In the genomic region with DNA sequence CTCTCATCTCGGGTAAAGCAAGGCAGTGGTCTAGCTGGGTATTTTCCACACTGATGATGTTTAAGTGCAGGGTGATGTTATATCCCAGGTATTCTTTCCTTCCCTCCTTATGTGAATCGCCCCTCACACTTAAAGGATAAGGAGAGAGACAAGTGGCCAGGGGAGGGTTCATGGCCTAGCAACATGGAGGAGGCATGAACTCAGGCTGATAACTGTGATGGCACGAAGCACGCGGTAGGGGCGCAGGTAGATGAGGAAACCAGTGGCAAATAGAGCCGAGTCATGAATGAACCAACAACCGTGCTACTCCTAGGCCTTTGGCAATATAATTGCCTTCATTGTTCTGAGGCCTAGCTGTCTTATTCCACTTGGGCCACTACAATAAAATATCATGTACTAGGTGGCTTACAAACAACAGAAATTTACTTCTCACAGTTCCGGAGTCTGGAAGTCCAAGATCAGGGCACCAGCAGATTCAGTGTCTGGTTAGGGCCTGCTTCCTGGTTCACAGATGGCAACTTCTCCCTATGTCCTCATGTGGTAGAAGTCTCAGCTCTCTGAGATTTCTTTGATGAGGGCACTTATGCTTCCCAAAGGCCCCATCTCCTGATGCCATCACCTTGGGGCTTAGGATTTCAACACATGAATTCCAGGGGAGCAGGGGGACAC, we compare ENCODE assay signal across 2 cellular contexts.
TF ChIP-seq lines count a peak whose summit lies in the region.

No MANE protein-coding gene starts in this region.

TF ChIP-seq in H1, 55 proteins besides CTCF, POLR2A, EP300 and RAD21:
- TF ChIP-seq, protein P1, sequence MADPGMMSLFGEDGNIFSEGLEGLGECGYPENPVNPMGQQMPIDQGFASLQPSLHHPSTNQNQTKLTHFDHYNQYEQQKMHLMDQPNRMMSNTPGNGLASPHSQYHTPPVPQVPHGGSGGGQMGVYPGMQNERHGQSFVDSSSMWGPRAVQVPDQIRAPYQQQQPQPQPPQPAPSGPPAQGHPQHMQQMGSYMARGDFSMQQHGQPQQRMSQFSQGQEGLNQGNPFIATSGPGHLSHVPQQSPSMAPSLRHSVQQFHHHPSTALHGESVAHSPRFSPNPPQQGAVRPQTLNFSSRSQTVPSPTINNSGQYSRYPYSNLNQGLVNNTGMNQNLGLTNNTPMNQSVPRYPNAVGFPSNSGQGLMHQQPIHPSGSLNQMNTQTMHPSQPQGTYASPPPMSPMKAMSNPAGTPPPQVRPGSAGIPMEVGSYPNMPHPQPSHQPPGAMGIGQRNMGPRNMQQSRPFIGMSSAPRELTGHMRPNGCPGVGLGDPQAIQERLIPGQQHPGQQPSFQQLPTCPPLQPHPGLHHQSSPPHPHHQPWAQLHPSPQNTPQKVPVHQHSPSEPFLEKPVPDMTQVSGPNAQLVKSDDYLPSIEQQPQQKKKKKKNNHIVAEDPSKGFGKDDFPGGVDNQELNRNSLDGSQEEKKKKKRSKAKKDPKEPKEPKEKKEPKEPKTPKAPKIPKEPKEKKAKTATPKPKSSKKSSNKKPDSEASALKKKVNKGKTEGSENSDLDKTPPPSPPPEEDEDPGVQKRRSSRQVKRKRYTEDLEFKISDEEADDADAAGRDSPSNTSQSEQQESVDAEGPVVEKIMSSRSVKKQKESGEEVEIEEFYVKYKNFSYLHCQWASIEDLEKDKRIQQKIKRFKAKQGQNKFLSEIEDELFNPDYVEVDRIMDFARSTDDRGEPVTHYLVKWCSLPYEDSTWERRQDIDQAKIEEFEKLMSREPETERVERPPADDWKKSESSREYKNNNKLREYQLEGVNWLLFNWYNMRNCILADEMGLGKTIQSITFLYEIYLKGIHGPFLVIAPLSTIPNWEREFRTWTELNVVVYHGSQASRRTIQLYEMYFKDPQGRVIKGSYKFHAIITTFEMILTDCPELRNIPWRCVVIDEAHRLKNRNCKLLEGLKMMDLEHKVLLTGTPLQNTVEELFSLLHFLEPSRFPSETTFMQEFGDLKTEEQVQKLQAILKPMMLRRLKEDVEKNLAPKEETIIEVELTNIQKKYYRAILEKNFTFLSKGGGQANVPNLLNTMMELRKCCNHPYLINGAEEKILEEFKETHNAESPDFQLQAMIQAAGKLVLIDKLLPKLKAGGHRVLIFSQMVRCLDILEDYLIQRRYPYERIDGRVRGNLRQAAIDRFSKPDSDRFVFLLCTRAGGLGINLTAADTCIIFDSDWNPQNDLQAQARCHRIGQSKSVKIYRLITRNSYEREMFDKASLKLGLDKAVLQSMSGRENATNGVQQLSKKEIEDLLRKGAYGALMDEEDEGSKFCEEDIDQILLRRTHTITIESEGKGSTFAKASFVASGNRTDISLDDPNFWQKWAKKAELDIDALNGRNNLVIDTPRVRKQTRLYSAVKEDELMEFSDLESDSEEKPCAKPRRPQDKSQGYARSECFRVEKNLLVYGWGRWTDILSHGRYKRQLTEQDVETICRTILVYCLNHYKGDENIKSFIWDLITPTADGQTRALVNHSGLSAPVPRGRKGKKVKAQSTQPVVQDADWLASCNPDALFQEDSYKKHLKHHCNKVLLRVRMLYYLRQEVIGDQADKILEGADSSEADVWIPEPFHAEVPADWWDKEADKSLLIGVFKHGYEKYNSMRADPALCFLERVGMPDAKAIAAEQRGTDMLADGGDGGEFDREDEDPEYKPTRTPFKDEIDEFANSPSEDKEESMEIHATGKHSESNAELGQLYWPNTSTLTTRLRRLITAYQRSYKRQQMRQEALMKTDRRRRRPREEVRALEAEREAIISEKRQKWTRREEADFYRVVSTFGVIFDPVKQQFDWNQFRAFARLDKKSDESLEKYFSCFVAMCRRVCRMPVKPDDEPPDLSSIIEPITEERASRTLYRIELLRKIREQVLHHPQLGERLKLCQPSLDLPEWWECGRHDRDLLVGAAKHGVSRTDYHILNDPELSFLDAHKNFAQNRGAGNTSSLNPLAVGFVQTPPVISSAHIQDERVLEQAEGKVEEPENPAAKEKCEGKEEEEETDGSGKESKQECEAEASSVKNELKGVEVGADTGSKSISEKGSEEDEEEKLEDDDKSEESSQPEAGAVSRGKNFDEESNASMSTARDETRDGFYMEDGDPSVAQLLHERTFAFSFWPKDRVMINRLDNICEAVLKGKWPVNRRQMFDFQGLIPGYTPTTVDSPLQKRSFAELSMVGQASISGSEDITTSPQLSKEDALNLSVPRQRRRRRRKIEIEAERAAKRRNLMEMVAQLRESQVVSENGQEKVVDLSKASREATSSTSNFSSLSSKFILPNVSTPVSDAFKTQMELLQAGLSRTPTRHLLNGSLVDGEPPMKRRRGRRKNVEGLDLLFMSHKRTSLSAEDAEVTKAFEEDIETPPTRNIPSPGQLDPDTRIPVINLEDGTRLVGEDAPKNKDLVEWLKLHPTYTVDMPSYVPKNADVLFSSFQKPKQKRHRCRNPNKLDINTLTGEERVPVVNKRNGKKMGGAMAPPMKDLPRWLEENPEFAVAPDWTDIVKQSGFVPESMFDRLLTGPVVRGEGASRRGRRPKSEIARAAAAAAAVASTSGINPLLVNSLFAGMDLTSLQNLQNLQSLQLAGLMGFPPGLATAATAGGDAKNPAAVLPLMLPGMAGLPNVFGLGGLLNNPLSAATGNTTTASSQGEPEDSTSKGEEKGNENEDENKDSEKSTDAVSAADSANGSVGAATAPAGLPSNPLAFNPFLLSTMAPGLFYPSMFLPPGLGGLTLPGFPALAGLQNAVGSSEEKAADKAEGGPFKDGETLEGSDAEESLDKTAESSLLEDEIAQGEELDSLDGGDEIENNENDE (IDR thresholded peaks at IDR 0.05; ENCODE audit: insufficient replicate concordance, low read length), result no peak
- TF ChIP-seq, protein P2, sequence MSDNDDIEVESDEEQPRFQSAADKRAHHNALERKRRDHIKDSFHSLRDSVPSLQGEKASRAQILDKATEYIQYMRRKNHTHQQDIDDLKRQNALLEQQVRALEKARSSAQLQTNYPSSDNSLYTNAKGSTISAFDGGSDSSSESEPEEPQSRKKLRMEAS (IDR thresholded peaks at IDR 0.05), result no peak
- no peak for TF ChIP-seq HDAC2 (IDR thresholded peaks at IDR 0.05; ENCODE audit: borderline replicate concordance in 1 of 2, low read depth in 2 of 2, low read length in 2 of 2)
- TF ChIP-seq PHF8 (conservative IDR thresholded peaks at IDR 0.05; ENCODE audit: low read depth, low read length), result no peak
- TF ChIP-seq JUN (IDR thresholded peaks at IDR 0.05; ENCODE audit: low read depth, low read length), result no peak
- TF ChIP-seq SP1 (IDR thresholded peaks at IDR 0.05; ENCODE audit: low read depth, low read length), result no peak
- no peak for TF ChIP-seq TAF1 (IDR thresholded peaks at IDR 0.05; ENCODE audit: low read depth, low read length)
- no peak for TF ChIP-seq EZH2 (IDR thresholded peaks at IDR 0.05; ENCODE audit: low read depth, low read length, severe bottlenecking)
- TF ChIP-seq CHD2 (IDR thresholded peaks at IDR 0.05; ENCODE audit: low read length), result no peak
- no peak for TF ChIP-seq MAFK (IDR thresholded peaks at IDR 0.05; ENCODE audit: low read depth, low read length)
- no peak for TF ChIP-seq BCL11A (IDR thresholded peaks at IDR 0.05; ENCODE audit: low read depth in 2 of 2, low read length in 2 of 2)
- no peak for TF ChIP-seq EGR1 (IDR thresholded peaks at IDR 0.05; ENCODE audit: borderline replicate concordance, low read depth, low read length)
- TF ChIP-seq SP4 (IDR thresholded peaks at IDR 0.05; ENCODE audit: low read length), result no peak
- no peak for TF ChIP-seq KDM1A (IDR thresholded peaks at IDR 0.05; ENCODE audit: borderline replicate concordance, low read length)
- no peak for TF ChIP-seq RXRA (IDR thresholded peaks at IDR 0.05; ENCODE audit: insufficient read depth, low read depth, low read length)
- no peak for TF ChIP-seq RBBP5 (IDR thresholded peaks at IDR 0.05; ENCODE audit: borderline replicate concordance, low read depth, low read length)
- TF ChIP-seq GTF2F1 (IDR thresholded peaks at IDR 0.05; ENCODE audit: borderline replicate concordance, low read depth, low read length), result no peak
- no peak for TF ChIP-seq CREB1 (IDR thresholded peaks at IDR 0.05)
- no peak for TF ChIP-seq POLR2AphosphoS5 (IDR thresholded peaks at IDR 0.05; ENCODE audit: low read depth, low read length)

TF ChIP-seq in HEK293T, 16 proteins besides CTCF, POLR2A, EP300 and RAD21:
- TF ChIP-seq, protein P3, sequence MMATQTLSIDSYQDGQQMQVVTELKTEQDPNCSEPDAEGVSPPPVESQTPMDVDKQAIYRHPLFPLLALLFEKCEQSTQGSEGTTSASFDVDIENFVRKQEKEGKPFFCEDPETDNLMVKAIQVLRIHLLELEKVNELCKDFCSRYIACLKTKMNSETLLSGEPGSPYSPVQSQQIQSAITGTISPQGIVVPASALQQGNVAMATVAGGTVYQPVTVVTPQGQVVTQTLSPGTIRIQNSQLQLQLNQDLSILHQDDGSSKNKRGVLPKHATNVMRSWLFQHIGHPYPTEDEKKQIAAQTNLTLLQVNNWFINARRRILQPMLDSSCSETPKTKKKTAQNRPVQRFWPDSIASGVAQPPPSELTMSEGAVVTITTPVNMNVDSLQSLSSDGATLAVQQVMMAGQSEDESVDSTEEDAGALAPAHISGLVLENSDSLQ (IDR thresholded peaks at IDR 0.05), result no peak
- TF ChIP-seq NFRKB (IDR thresholded peaks at IDR 0.05) (no peak), CTBP1 (IDR thresholded peaks at IDR 0.05; ENCODE audit: borderline replicate concordance) (no peak), ARNT (IDR thresholded peaks at IDR 0.05) (no peak), FOXM1 (IDR thresholded peaks at IDR 0.05; ENCODE audit: borderline replicate concordance) (no peak), ELF4 (IDR thresholded peaks at IDR 0.05) (no peak), L3MBTL2 (conservative IDR thresholded peaks at IDR 0.05) (no peak), LEF1 (IDR thresholded peaks at IDR 0.05; ENCODE audit: borderline replicate concordance) (no peak), FOXK2 (IDR thresholded peaks at IDR 0.05) (no peak), ZNF384 (IDR thresholded peaks at IDR 0.05) (no peak), SP1 (IDR thresholded peaks at IDR 0.05) (no peak), BHLHE40 (IDR thresholded peaks at IDR 0.05; ENCODE audit: borderline replicate concordance) (no peak), SUZ12 (IDR thresholded peaks at IDR 0.05) (no peak), TARDBP (IDR thresholded peaks at IDR 0.05) (no peak), FOXA1 (IDR thresholded peaks at IDR 0.05) (no peak), HDGF (IDR thresholded peaks at IDR 0.05; ENCODE audit: borderline replicate concordance) (no peak)
